In the genomic region with DNA sequence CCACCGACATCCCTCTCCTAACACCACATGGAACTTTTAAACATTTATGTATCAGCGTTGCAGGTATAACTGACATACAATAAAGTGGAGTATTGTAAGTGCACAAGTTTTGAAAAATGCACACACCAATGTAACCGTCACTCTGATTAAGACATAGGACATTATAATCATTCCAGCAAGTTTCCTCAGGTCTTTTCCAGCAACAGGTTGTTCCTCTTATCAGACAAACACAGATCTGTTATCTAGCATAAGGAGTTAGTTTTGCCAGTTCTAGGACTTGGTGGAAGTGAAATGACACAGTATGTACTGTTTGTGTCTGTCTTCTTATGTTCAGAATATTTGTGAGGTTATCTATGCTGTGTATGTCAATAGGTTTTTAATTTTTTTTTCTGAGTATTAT, we compare ENCODE assay signal across 3 cellular contexts.
"Had no signal": no experiment of that assay in that cellular context is flagged by ENCODE, and none has a peak within 500 bp of the region (broad histone marks: within the 10 kb centered on the region; RNA-seq: fewer than 3 reads in every experiment).

No MANE protein-coding gene starts in this region.

- DNase-seq: GDM1, GF-D8 had no signal

- H3K4me3 ChIP-seq: GM12878 had no signal
